9 cellular contexts compared by ENCODE assay signal in the genomic region with DNA sequence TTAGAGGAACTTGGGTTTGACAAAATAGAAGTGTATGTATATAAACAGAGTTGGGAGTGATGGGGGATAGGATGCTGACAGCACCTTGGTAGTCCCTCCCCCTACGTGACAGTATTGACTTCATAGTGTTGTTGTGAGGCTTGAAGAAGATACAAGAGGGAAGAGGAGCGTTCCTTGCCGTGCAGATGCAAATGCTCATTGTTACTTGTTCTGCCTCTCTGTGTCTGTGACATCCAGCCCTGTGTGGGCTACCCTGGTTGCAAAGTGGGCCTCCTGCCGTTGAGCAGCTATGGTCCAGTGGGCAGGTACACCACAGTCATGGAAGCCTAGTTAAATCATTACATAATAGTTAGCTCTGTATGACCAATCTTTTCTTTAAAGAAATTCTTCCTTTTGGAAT. TPM values are rescaled to one million over a fixed set of nuclear protein-coding genes. Genes with fewer than 3 reads are reported as not detected.
A peak's percentile ranks its signal among the peaks of the same experiment; 100 is the strongest.
DNase-seq lines count a peak whose midpoint lies in the region; ATAC-seq and TF ChIP-seq lines count a peak whose summit lies in the region.
"Had no signal": no experiment of that assay in that cellular context is flagged by ENCODE, and none has a peak within 500 bp of the region (broad histone marks: within the 10 kb centered on the region; RNA-seq: fewer than 3 reads in every experiment).

No MANE protein-coding gene starts in this region.

- intact Hi-C loops in heart left ventricle (cut with DNase I): no loop called here
- intact Hi-C loops in left cardiac atrium (cut with DNase I): no loop called here
- intact Hi-C loops in vagina (cut with DNase I): no loop called here
- intact Hi-C loops in A673 (cut with micrococcal nuclease; ENCODE audit: unreplicated experiment): no loop called here

- POLR2A ChIA-PET in A673 (lab: Charles Lee; ENCODE audit: low non-redundant PET): no interaction called here

- H3K9me3 Mint-ChIP-seq in IgD-negative memory B cell: peaks cover 0 to 1% (median 0%) of the 10 kb centered on the region in 3 donors

- H3K27me3 ChIP-seq in heart left ventricle: no peaks in the 10 kb centered on the region
- no peaks in the 10 kb centered on the region for H3K27me3 ChIP-seq in vagina
- H3K27me3 ChIP-seq in A673 (replicated peaks; ENCODE audit: insufficient read depth, low read depth, low read length, poor library complexity): no peaks in the 10 kb centered on the region

- H3K36me3 Mint-ChIP-seq in IgD-negative memory B cell: peaks cover 3% of the 10 kb centered on the region

- H3K4me1 Mint-ChIP-seq in IgD-negative memory B cell: peaks cover 59 to 81% (median 64%) of the 10 kb centered on the region in 3 donors

- DNase-seq in heart left ventricle (peak in 1 of 5 donors; percentile 18), left cardiac atrium (no peak), germinal center (ENCODE audit: low spot score) (peak; percentile 55), vagina (ENCODE audit: extremely low spot score in 2 of 2) (no peak), AML-193 (lab: John Stamatoyannopoulos, UW) (no peak), AG08395 (ENCODE audit: low spot score) (no peak), A673 (ENCODE audit: low spot score) (no peak)
- DNase-seq: NCI-H345 had no signal

- no TSS peak for BruUV-seq in A673 (replicated peaks; lab: Mats Ljungman, UMichigan)

- no peak for ATAC-seq in heart left ventricle
- no peak for ATAC-seq in left cardiac atrium

- H3K4me3 Mint-ChIP-seq in IgD-negative memory B cell: peak overlapping the region in 3 of 4 donors; percentile 21 to 88 (median 68)

- peaks cover 7% of the 10 kb centered on the region for H3K27me3 Mint-ChIP-seq in IgD-negative memory B cell

- CTCF ChIA-PET in A673 (lab: Charles Lee): no interaction called here

- no peak for TF ChIP-seq POLR2A in heart left ventricle (IDR thresholded peaks at IDR 0.05)
- no peak for TF ChIP-seq POLR2A in vagina (IDR thresholded peaks at IDR 0.05)

- H3K36me3 ChIP-seq in heart left ventricle (no peaks in the 10 kb centered on the region), vagina (no peaks in the 10 kb centered on the region), A673 (ENCODE audit: insufficient read depth, low read length, poor library complexity, severe bottlenecking) (no peaks in the 10 kb centered on the region)

- H3K27ac Mint-ChIP-seq in IgD-negative memory B cell: peak overlapping the region; percentile 84 to 97 (median 94)

- H3K4me3 ChIP-seq in heart left ventricle (no peak overlapping the region), vagina (no peak overlapping the region), A673 (ENCODE audit: low read depth, low read length, poor library complexity, severe bottlenecking) (no peak overlapping the region)

- H3K27ac ChIP-seq in heart left ventricle (peak overlapping the region in 8 of 12 donors; percentile 22 to 63 (median 46)), vagina (peak overlapping the region; percentile 70), A673 (ENCODE audit: low read depth, low read length, poor library complexity, severe bottlenecking) (no peak overlapping the region)

- H3K4me1 ChIP-seq in heart left ventricle: peaks cover 11 to 82% (median 55%) of the 10 kb centered on the region in 12 donors
- peaks cover 68% of the 10 kb centered on the region for H3K4me1 ChIP-seq in vagina
- H3K4me1 ChIP-seq in A673 (ENCODE audit: insufficient read depth, low read length, poor library complexity, severe bottlenecking): peaks cover 25% of the 10 kb centered on the region

- peaks cover 0 to 10% (median 5%) of the 10 kb centered on the region in 12 donors for H3K9me3 ChIP-seq in heart left ventricle
- no peaks in the 10 kb centered on the region for H3K9me3 ChIP-seq in vagina
- peaks cover 12% of the 10 kb centered on the region for H3K9me3 ChIP-seq in A673 (ENCODE audit: low read depth, low read length, poor library complexity, severe bottlenecking)

- TF ChIP-seq CTCF in heart left ventricle (IDR thresholded peaks at IDR 0.05) (no peak), vagina (IDR thresholded peaks at IDR 0.05) (no peak), A673 (conservative IDR thresholded peaks at IDR 0.05; ENCODE audit: low read depth, low read length) (no peak)

- WGBS in heart left ventricle, 4 donors: 93 to 98% (median 95%) methylated on average over 4 of the region's 4 CpGs

RNA-seq across cellular contexts. Expression of gene SMAD3, which starts 45.0 kb away (rescaled TPM):
- total RNA-seq in heart left ventricle (10 to 100 TPM; 12.1 to 34.3 (median 16.3) TPM), left cardiac atrium (10 to 100 TPM; 24.0 to 37.5 TPM), vagina (53.5 TPM), A673 (2021) (31.0 and 43.0 TPM in 2 replicates)
- polyA plus RNA-seq in heart left ventricle (1 to 10 TPM; 5.6 to 9.8 TPM), IgD-negative memory B cell (32.4 TPM)
